9 cellular contexts compared by ENCODE assay signal in the genomic region with DNA sequence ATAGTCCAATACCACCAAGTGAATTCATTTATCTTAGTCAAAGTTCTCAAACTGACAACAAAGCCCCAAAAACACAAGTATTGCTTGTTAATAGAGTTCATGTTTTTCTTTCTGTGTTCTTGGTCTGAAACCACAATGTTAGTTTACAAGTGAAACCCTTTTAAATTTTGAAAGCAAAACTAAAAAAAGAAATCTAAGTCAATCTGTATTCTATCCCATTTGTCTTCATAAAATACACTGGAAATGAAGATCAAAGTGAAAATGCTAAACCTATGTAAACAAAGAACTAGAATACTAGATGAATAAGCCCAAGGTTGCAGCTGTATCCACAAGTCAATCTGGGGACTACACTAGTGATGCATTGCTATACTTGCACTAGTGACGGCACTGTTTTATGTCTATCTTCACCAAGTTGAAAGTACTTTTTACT. TPM values are rescaled to one million over a fixed set of nuclear protein-coding genes. Genes with fewer than 3 reads are reported as not detected.
DNase-seq lines count a peak whose midpoint lies in the region; ATAC-seq and TF ChIP-seq lines count a peak whose summit lies in the region.
"Had no signal": no experiment of that assay in that cellular context is flagged by ENCODE, and none has a peak within 500 bp of the region (broad histone marks: within the 10 kb centered on the region; RNA-seq: fewer than 3 reads in every experiment).

No MANE protein-coding gene starts in this region.

- H3K79me2 ChIP-seq in mammary epithelial cell (ENCODE audit: insufficient read depth, low read length) = peaks cover 89% of the 10 kb centered on the region

- 94% methylated on average over 1 of the region's 1 CpG for WGBS in mammary epithelial cell (ENCODE audit: low coverage, missing lambda C conversion rate)
- WGBS in gastroesophageal sphincter (ENCODE audit: low coverage in 1 of 2), 2 donors = 62 to 80% methylated on average over 1 of the region's 1 CpG

- peak overlapping the region; percentile 59 to 85 (median 80) for H3K4me3 Mint-ChIP-seq in CD4-positive, CD25-positive, alpha-beta regulatory T cell
- H3K4me3 Mint-ChIP-seq in stimulated activated naive CD8-positive, alpha-beta T cell treated with anti-CD3 and anti-CD28 coated beads, Interleukin-15, Interleukin-2, amounts not matched to agents 100 ng/mL and 50 ng/mL, for 24 hours = peak overlapping the region; percentile 59

- TF ChIP-seq POLR2A in gastroesophageal sphincter (IDR thresholded peaks at IDR 0.05) = no peak

- TF ChIP-seq CTCF in mammary epithelial cell (conservative IDR thresholded peaks at IDR 0.05 in 1 of 2, IDR thresholded peaks at IDR 0.05 in 1 of 2; ENCODE audit: extremely low read depth in 1 of 2, insufficient read depth in 1 of 2, low read depth in 1 of 2, low read length in 2 of 2) (no peak), gastroesophageal sphincter (IDR thresholded peaks at IDR 0.05) (no peak)

- H3K27ac Mint-ChIP-seq in CD4-positive, CD25-positive, alpha-beta regulatory T cell = peak overlapping the region; percentile 78 to 90 (median 89)
- peak overlapping the region; percentile 88 for H3K27ac Mint-ChIP-seq in stimulated activated naive CD8-positive, alpha-beta T cell treated with anti-CD3 and anti-CD28 coated beads, Interleukin-15, Interleukin-2, amounts not matched to agents 100 ng/mL and 50 ng/mL, for 24 hours

- H3K4me3 ChIP-seq in CD4-positive, CD25-positive, alpha-beta regulatory T cell (ENCODE audit: low read depth, low read length) = peak overlapping the region; percentile 88
- H3K4me3 ChIP-seq in mammary epithelial cell (replicated peaks in 1 of 3; ENCODE audit: insufficient read depth in 1 of 3, low read depth in 2 of 3, low read length in 3 of 3) (no peak overlapping the region), gastroesophageal sphincter (no peak overlapping the region)
- H3K4me3 ChIP-seq: right lobe of liver had no signal

- H4K20me1 ChIP-seq in mammary epithelial cell (ENCODE audit: insufficient read depth, low read length) = peaks cover 4% of the 10 kb centered on the region

- ATAC-seq in CD4-positive, CD25-positive, alpha-beta regulatory T cell (ENCODE audit: low read depth in 2 of 2) = peak; percentile 35 to 53
- ATAC-seq in GM19395 (IDR thresholded peaks at IDR 0.05; ENCODE audit: unreplicated experiment) (peak; percentile 73), HG03280 (IDR thresholded peaks at IDR 0.05; ENCODE audit: unreplicated experiment) (peak; percentile 53), gastroesophageal sphincter (no peak)

- no peak for TF ChIP-seq EP300 in gastroesophageal sphincter (IDR thresholded peaks at IDR 0.05)

- H3K27me3 Mint-ChIP-seq in CD4-positive, CD25-positive, alpha-beta regulatory T cell = no peaks in the 10 kb centered on the region
- H3K27me3 Mint-ChIP-seq in stimulated activated naive CD8-positive, alpha-beta T cell treated with anti-CD3 and anti-CD28 coated beads, Interleukin-15, Interleukin-2, amounts not matched to agents 100 ng/mL and 50 ng/mL, for 24 hours = no peaks in the 10 kb centered on the region

- in situ Hi-C loops in mammary epithelial cell (cut with MboI; ENCODE audit: low sequenced_read_pairs in 2 of 2) = loop anchor here (10.0 kb wide), 2 partner anchors 177 to 197 kb away; no protein-coding TSS in a partner anchor

- no peaks in the 10 kb centered on the region for H3K9me3 ChIP-seq in CD4-positive, CD25-positive, alpha-beta regulatory T cell (ENCODE audit: control insufficient read depth in 2 of 2, low read length in 2 of 2)
- H3K9me3 ChIP-seq in mammary epithelial cell (replicated peaks; ENCODE audit: insufficient read depth, low read length) (no peaks in the 10 kb centered on the region), gastroesophageal sphincter (no peaks in the 10 kb centered on the region)
- H3K9me3 ChIP-seq: right lobe of liver had no signal

- H3K4me1 ChIP-seq in CD4-positive, CD25-positive, alpha-beta regulatory T cell (ENCODE audit: control insufficient read depth, insufficient read depth, low read length, poor library complexity, severe bottlenecking) = peaks cover 30% of the 10 kb centered on the region
- H3K4me1 ChIP-seq in mammary epithelial cell (ENCODE audit: insufficient read depth, low read length) (peaks cover 23% of the 10 kb centered on the region), gastroesophageal sphincter (peaks cover 5 to 63% (median 17%) of the 10 kb centered on the region in 3 donors)
- H3K4me1 ChIP-seq: right lobe of liver had no signal

- peak in 2 of 3 donors; percentile 30 to 62 for DNase-seq in CD4-positive, CD25-positive, alpha-beta regulatory T cell
- no peak for DNase-seq in mammary epithelial cell
- no peak for DNase-seq in NCI-H1694 treated with DMSO at 0.1 percent for 48 hours (lab: John Stamatoyannopoulos, UW)
- no peak for DNase-seq in AG08396 (ENCODE audit: low spot score)
- DNase-seq: right lobe of liver had no signal

- H3K36me3 Mint-ChIP-seq in CD4-positive, CD25-positive, alpha-beta regulatory T cell = no peaks in the 10 kb centered on the region
- H3K36me3 Mint-ChIP-seq in stimulated activated naive CD8-positive, alpha-beta T cell treated with anti-CD3 and anti-CD28 coated beads, Interleukin-15, Interleukin-2, amounts not matched to agents 100 ng/mL and 50 ng/mL, for 24 hours (ENCODE audit: low read depth) = peaks cover 30% of the 10 kb centered on the region

- peaks cover 37 to 70% (median 59%) of the 10 kb centered on the region in 4 donors for H3K4me1 Mint-ChIP-seq in CD4-positive, CD25-positive, alpha-beta regulatory T cell
- peaks cover 67% of the 10 kb centered on the region for H3K4me1 Mint-ChIP-seq in stimulated activated naive CD8-positive, alpha-beta T cell treated with anti-CD3 and anti-CD28 coated beads, Interleukin-15, Interleukin-2, amounts not matched to agents 100 ng/mL and 50 ng/mL, for 24 hours (ENCODE audit: low read depth)

- H3K4me2 ChIP-seq in mammary epithelial cell (ENCODE audit: insufficient read depth, low read depth, low read length) = peak overlapping the region; percentile 71

- H3K27me3 ChIP-seq in CD4-positive, CD25-positive, alpha-beta regulatory T cell (ENCODE audit: control insufficient read depth, insufficient read depth, low read length) = no peaks in the 10 kb centered on the region
- H3K27me3 ChIP-seq in mammary epithelial cell (ENCODE audit: insufficient read depth, low read length) = no peaks in the 10 kb centered on the region
- H3K27me3 ChIP-seq in gastroesophageal sphincter = no peaks in the 10 kb centered on the region
- H3K27me3 ChIP-seq: right lobe of liver had no signal

- no peaks in the 10 kb centered on the region for H3K36me3 ChIP-seq in CD4-positive, CD25-positive, alpha-beta regulatory T cell (ENCODE audit: control insufficient read depth, insufficient read depth, low read length)
- H3K36me3 ChIP-seq in mammary epithelial cell (ENCODE audit: insufficient read depth, low read length) (peaks cover 2% of the 10 kb centered on the region), gastroesophageal sphincter (no peaks in the 10 kb centered on the region)
- H3K36me3 ChIP-seq: right lobe of liver had no signal

- H3K9me3 Mint-ChIP-seq in CD4-positive, CD25-positive, alpha-beta regulatory T cell = no peaks in the 10 kb centered on the region
- H3K9me3 Mint-ChIP-seq in stimulated activated naive CD8-positive, alpha-beta T cell treated with anti-CD3 and anti-CD28 coated beads, Interleukin-15, Interleukin-2, amounts not matched to agents 100 ng/mL and 50 ng/mL, for 24 hours = no peaks in the 10 kb centered on the region

- BruUV-seq in mammary epithelial cell (replicated peaks; lab: Mats Ljungman, UMichigan) = no TSS peak

- H3K27ac ChIP-seq in CD4-positive, CD25-positive, alpha-beta regulatory T cell (ENCODE audit: insufficient read depth, low read length, poor library complexity, severe bottlenecking) = peak overlapping the region; percentile 72
- peak overlapping the region; percentile 51 for H3K27ac ChIP-seq in mammary epithelial cell (ENCODE audit: insufficient read depth, low read depth, low read length)
- peak overlapping the region in 2 of 4 donors; percentile 22 to 29 for H3K27ac ChIP-seq in gastroesophageal sphincter
- H3K27ac ChIP-seq: right lobe of liver had no signal

- intact Hi-C loops in mammary epithelial cell (cut with micrococcal nuclease) = loop anchor here (1.0 kb wide), 1 partner anchor 69 kb away; no protein-coding TSS in a partner anchor

- H3K9ac ChIP-seq in mammary epithelial cell (ENCODE audit: insufficient read depth, low read length) = no peak overlapping the region

- dilution Hi-C loops in mammary epithelial cell (cut with HindIII; ENCODE audit: low sequenced_read_pairs) = loop anchor here (25.0 kb wide), 1 partner anchor 185 kb away; no protein-coding TSS in a partner anchor

- no peak overlapping the region for H2AFZ ChIP-seq in mammary epithelial cell (ENCODE audit: low read depth, low read length)

- CTCF ChIA-PET in mammary epithelial cell (lab: Charles Lee; ENCODE audit: low non-redundant PET) = no interaction called here

RNA-seq across cellular contexts. Expression of gene MAP4K5, which starts 10.4 kb away (rescaled TPM):
- total RNA-seq in CD4-positive, CD25-positive, alpha-beta regulatory T cell = 45.4 TPM
- polyA plus RNA-seq in CD4-positive, CD25-positive, alpha-beta regulatory T cell = 10 to 100 TPM; 13.2 to 23.0 (median 20.0) TPM
- total RNA-seq in mammary epithelial cell = 100 to 1,000 TPM in 1 of 2 donors, 10 to 100 TPM in 1; 67.6 to 123 TPM
- polyA plus RNA-seq in mammary epithelial cell = 13.0 TPM
- 14.4 TPM for polyA minus RNA-seq in mammary epithelial cell
- 100 to 1,000 TPM in 2 of 4 donors, 10 to 100 TPM in 2; 81.5 to 138 (median 107) TPM for total RNA-seq in gastroesophageal sphincter

RNA-seq across cellular contexts. Expression of gene ATL1, which starts 38.0 kb away (rescaled TPM):
- total RNA-seq in CD4-positive, CD25-positive, alpha-beta regulatory T cell = 1.4 TPM
- polyA plus RNA-seq in CD4-positive, CD25-positive, alpha-beta regulatory T cell = 1 to 10 TPM in 3 of 4 donors, under 1 TPM in 1; 0.62 to 1.6 (median 1.3) TPM
- total RNA-seq in mammary epithelial cell (10 to 100 TPM in 1 of 2 donors, 1 to 10 TPM in 1; 7.5 to 21.2 TPM), gastroesophageal sphincter (10 to 100 TPM; 17.2 to 22.3 (median 21.6) TPM)
- 9.7 TPM for polyA plus RNA-seq in mammary epithelial cell
- 4.5 TPM for polyA minus RNA-seq in mammary epithelial cell

Comparison
In these comparisons a context has a peak if more than half of its experiments do, and no peak if none do; other contexts are left out.
1. DNase-seq: peak in CD4-positive, CD25-positive, alpha-beta regulatory T cell (2 of 3); none in mammary epithelial cell (single experiment), NCI-H1694 treated with DMSO at 0.1 percent for 48 hours (single experiment) and AG08396 (single experiment).